In the genomic region with DNA sequence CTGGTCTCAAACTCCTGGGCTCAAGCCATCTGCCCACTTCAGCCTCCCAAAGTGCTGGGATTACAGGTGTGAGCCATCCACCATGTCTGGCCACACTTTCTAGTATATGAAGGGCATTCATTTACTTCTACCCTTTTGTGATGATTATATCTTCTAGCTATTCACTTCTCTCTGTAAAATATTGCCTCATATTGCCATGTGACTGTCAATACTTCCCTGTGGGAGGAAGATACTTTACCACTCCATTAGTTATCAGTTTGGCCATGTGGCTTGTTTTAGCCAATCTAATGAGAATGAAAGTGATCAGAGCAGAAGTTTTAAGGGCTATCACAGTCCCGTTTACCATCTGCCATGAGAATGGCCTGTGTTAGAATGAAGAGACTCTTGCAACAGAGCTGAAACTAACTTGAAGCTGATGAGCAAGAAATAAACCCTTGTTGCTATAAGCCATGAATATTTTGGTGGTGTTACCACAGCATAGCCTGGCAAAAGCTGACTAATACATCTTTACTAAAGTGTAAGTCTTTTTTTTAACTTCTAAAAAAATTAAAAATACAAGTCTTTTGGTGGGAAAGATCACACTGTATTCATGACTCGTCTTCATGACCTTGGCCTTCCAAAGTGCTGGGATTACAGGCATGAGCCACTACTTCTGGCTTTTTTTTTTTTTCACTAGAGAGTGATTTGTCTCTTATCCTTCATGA, we compare ENCODE assay signal across 1 cellular context.
TF ChIP-seq lines count a peak whose summit lies in the region.

No MANE protein-coding gene starts in this region.

TF ChIP-seq in K562, 482 proteins besides CTCF, POLR2A, EP300 and RAD21 (continued from another document):
- TF ChIP-seq TAL1 (IDR thresholded peaks at IDR 0.05) (0 out of 2 replicates have a peak, but pooled peaks have one; percentile 9), CBFA2T3 (IDR thresholded peaks at IDR 0.05) (peak; percentile 23; the same call in 1 of the 2 replicates), ZNF408 (CRISPR knock-in tag; IDR thresholded peaks at IDR 0.05; ENCODE audit: low read depth) (no peak), CEBPG (CRISPR knock-in tag; IDR thresholded peaks at IDR 0.05) (no peak), CEBPG (tag; conservative IDR thresholded peaks at IDR 0.05 in 1 of 2, IDR thresholded peaks at IDR 0.05 in 1 of 2) (peak; percentile 34 to 69; a peak in 3 of 4 replicates)
